ENCODE assay signal across 8 cellular contexts in genomic region chr4:169009281-169010124, GRCh38. TPM values are rescaled to one million over a fixed set of nuclear protein-coding genes. Genes with fewer than 3 reads are reported as not detected.
DNase-seq lines count a peak whose midpoint lies in the region; ATAC-seq and TF ChIP-seq lines count a peak whose summit lies in the region.

No MANE protein-coding gene starts in this region.

- ATAC-seq in HG02885 (IDR thresholded peaks at IDR 0.05; ENCODE audit: poor library complexity, unreplicated experiment), result peak; percentile 37
- ATAC-seq in activated CD4-positive, alpha-beta T cell treated with anti-CD3 and anti-CD28 coated beads for 36 hours, result peak; percentile 43

- no peak for TF ChIP-seq POLR2A in lower leg skin (IDR thresholded peaks at IDR 0.05)

- peak overlapping the region; percentile 84 for H3K4me3 Mint-ChIP-seq in activated CD4-positive, alpha-beta T cell treated with anti-CD3 and anti-CD28 coated beads for 36 hours

- peak; percentile 46 for DNase-seq in NCI-H1694 treated with DMSO at 0.1 percent for 48 hours (lab: John Stamatoyannopoulos, UW)
- no peak for DNase-seq in NCI-H1694 (lab: John Stamatoyannopoulos, UW)
- peak; percentile 41 for DNase-seq in NCI-H2171 (lab: John Stamatoyannopoulos, UW)
- peak; percentile 75 for DNase-seq in activated CD4-positive, alpha-beta T cell treated with anti-CD3 and anti-CD28 coated beads for 36 hours
- DNase-seq in dermis blood vessel endothelial cell, result peak; percentile 74
- peak; percentile 62 to 93 for DNase-seq in lower leg skin (ENCODE audit: low spot score in 2 of 2)
- DNase-seq in stimulated activated CD4-positive, alpha-beta T cell treated with anti-CD3 and anti-CD28 coated beads, Interleukin-4, amount 100 ng/mL, for 48 hours (ENCODE audit: low read depth in 2 of 2), result peak; percentile 38 to 44

- peak in 1 of 3 donors; percentile 11 for TF ChIP-seq CTCF in lower leg skin (IDR thresholded peaks at IDR 0.05)

- peak overlapping the region; percentile 87 for H3K27ac Mint-ChIP-seq in activated CD4-positive, alpha-beta T cell treated with anti-CD3 and anti-CD28 coated beads for 36 hours

- H3K4me3 ChIP-seq in lower leg skin (ENCODE audit: low read depth, poor library complexity, severe bottlenecking), result peak overlapping the region; percentile 31

- peaks cover 7% of the 10 kb centered on the region for H3K36me3 Mint-ChIP-seq in activated CD4-positive, alpha-beta T cell treated with anti-CD3 and anti-CD28 coated beads for 36 hours (ENCODE audit: low read depth)

- 0 to 1% methylated on average over 39 to 44 of the region's 44 CpGs for WGBS in lower leg skin, 2 donors

- H3K4me1 Mint-ChIP-seq in activated CD4-positive, alpha-beta T cell treated with anti-CD3 and anti-CD28 coated beads for 36 hours, result peaks cover 26% of the 10 kb centered on the region

- intact Hi-C loops in activated CD4-positive, alpha-beta T cell treated with anti-CD3 and anti-CD28 coated beads for 36 hours (cut with DNase I, micrococcal nuclease), result loop anchor here (1.0 to 10.0 kb wide), 14 partner anchors 87 to 1018 kb away; partner anchors contain the start of genes NEK1 (in 2 of the 2), SH3RF1 (in 2 of the 2), DDX60 (in 1 of the 2) and HPF1 (in 1 of the 2)
- intact Hi-C loops in lower leg skin (cut with DNase I; ENCODE audit: low total_unique reads), result loop anchor here (10.0 kb wide), 1 partner anchor 85 kb away; no protein-coding TSS in a partner anchor

- POLR2A ChIA-PET in activated CD4-positive, alpha-beta T cell treated with anti-CD3 and anti-CD28 coated beads for 36 hours (lab: Charles Lee), result interaction anchor here (0.7 kb wide), 1 partner anchor 483 kb away, joined by 5 read pairs; no protein-coding TSS in a partner anchor

- CTCF ChIA-PET in activated CD4-positive, alpha-beta T cell treated with anti-CD3 and anti-CD28 coated beads for 36 hours (lab: Charles Lee), result interaction anchor here (0.5 to 1.7 kb wide), 15 partner anchors 9 to 692 kb away, joined by 3 to 9 read pairs (median 3); no protein-coding TSS in a partner anchor

- no peaks in the 10 kb centered on the region for H3K9me3 Mint-ChIP-seq in activated CD4-positive, alpha-beta T cell treated with anti-CD3 and anti-CD28 coated beads for 36 hours (ENCODE audit: low read depth)

- no peaks in the 10 kb centered on the region for H3K27me3 Mint-ChIP-seq in activated CD4-positive, alpha-beta T cell treated with anti-CD3 and anti-CD28 coated beads for 36 hours

RNA-seq across cellular contexts. Expression of gene CBR4, which starts 0.6 kb away (rescaled TPM):
- total RNA-seq in activated CD4-positive, alpha-beta T cell treated with anti-CD3 and anti-CD28 coated beads for 36 hours, result 10 to 100 TPM; 14.4 to 23.7 TPM
- total RNA-seq in dermis blood vessel endothelial cell (14.7 and 20.1 TPM in 2 replicates), lower leg skin (10 to 100 TPM; 13.7 to 37.2 (median 18.8) TPM)
